Comparison of ENCODE assay signal across 21 cellular contexts in genomic region chr12:112133418-112133817, GRCh38.
"Had no signal": no experiment of that assay in that cellular context is flagged by ENCODE, and none has a peak within 500 bp of the region (broad histone marks: within the 10 kb centered on the region; RNA-seq: fewer than 3 reads in every experiment).

No MANE protein-coding gene starts in this region.

- H3K27ac ChIP-seq: coronary artery, lower lobe of right lung, suprapubic skin, thyroid gland, uterus had no signal

- H3K9me3 Mint-ChIP-seq: memory B cell, mesothelial cell of epicardium, nephron, type B pancreatic cell had no signal

- H3K27ac Mint-ChIP-seq: mesothelial cell of epicardium, nephron, type B pancreatic cell had no signal

- H3K27me3 ChIP-seq: dorsolateral prefrontal cortex, heart right ventricle, sigmoid colon, suprapubic skin, thyroid gland, uterus had no signal

- H3K9me3 ChIP-seq: heart right ventricle, lower lobe of right lung, sigmoid colon, suprapubic skin, thyroid gland, uterus had no signal

- ATAC-seq: left lobe of liver, lower lobe of right lung had no signal

- H3K36me3 ChIP-seq: uterus had no signal

- H3K4me3 Mint-ChIP-seq: memory B cell, mesothelial cell of epicardium, nephron, type B pancreatic cell had no signal

- H3K4me1 Mint-ChIP-seq: mesothelial cell of epicardium, nephron had no signal

- H3K4me3 ChIP-seq: coronary artery, dorsolateral prefrontal cortex, heart right ventricle, lower lobe of right lung, sigmoid colon, skin epidermis, suprapubic skin, thyroid gland, uterus had no signal

- H3K27me3 Mint-ChIP-seq: memory B cell, type B pancreatic cell had no signal

- DNase-seq: dorsolateral prefrontal cortex; effector CD8-positive, alpha-beta T cell; foreskin melanocyte; heart right ventricle; hypothalamus; kidney glomerular epithelial cell; lower lobe of right lung; sigmoid colon; stimulated activated CD4-positive, alpha-beta T cell treated with anti-CD3 and anti-CD28 coated beads, Interleukin-2, amount 100 ng/mL, for 24 hours; stimulated activated CD4-positive, alpha-beta T cell treated with anti-CD3 and anti-CD28 coated beads, Interleukin-4, amount 100 ng/mL, for 4 hours; stimulated activated naive CD4-positive, alpha-beta T cell treated with Interleukin-2 at 50 U/mL for 16 hours; thyroid gland; uterus had no signal
